8 cellular contexts compared by ENCODE assay signal in genomic region chr14:24678801-24679247, GRCh38. TPM values are rescaled to one million over a fixed set of nuclear protein-coding genes. Genes with fewer than 3 reads are reported as not detected.
DNase-seq lines count a peak whose midpoint lies in the region; ATAC-seq and TF ChIP-seq lines count a peak whose summit lies in the region.

No MANE protein-coding gene starts in this region.

- peak overlapping the region; percentile 84 for H3K4me3 Mint-ChIP-seq in CD8-positive, alpha-beta T cell
- peak overlapping the region; percentile 72 for H3K4me3 Mint-ChIP-seq in activated CD4-positive, alpha-beta T cell treated with anti-CD3 and anti-CD28 coated beads, Interleukin-2, amount 10 ng/mL, durations not matched to agents 7 days and 5 days

- H3K4me1 ChIP-seq in CD8-positive, alpha-beta T cell (ENCODE audit: insufficient read depth, low read length): peaks cover 22% of the 10 kb centered on the region
- peaks cover 17% of the 10 kb centered on the region for H3K4me1 ChIP-seq in lower lobe of right lung

- intact Hi-C loops in CD8-positive, alpha-beta T cell (cut with DNase I, micrococcal nuclease): loop anchor here (1.0 to 10.0 kb wide), 9 partner anchors 14 to 667 kb away; partner anchors contain the start of genes ADCY4 (in 2 of the 2), GZMB (in 2 of the 2), RIPK3 (in 2 of the 2) and SDR39U1 (in 2 of the 2)
- intact Hi-C loops in lower lobe of right lung (cut with DNase I): no loop called here

- CTCF ChIA-PET in CD8-positive, alpha-beta T cell (lab: Charles Lee): interaction anchor here (0.7 to 4.8 kb wide), 12 partner anchors 10 to 75 kb away, joined by 3 to 22 read pairs (median 6); partner anchors contain the start of gene GZMB
- CTCF ChIA-PET in activated CD4-positive, alpha-beta T cell treated with anti-CD3 and anti-CD28 coated beads, Interleukin-2, amount 10 ng/mL, durations not matched to agents 7 days and 5 days (lab: Charles Lee): interaction anchor here (0.7 to 2.0 kb wide), 11 partner anchors 11 to 147 kb away, joined by 3 to 9 read pairs (median 4); partner anchors contain the start of gene GZMB

- no peaks in the 10 kb centered on the region for H3K9me3 ChIP-seq in CD8-positive, alpha-beta T cell (ENCODE audit: low read length)
- H3K9me3 ChIP-seq in lower lobe of right lung: no peaks in the 10 kb centered on the region

- peak; percentile 99 for TF ChIP-seq CTCF in CD8-positive, alpha-beta T cell (IDR thresholded peaks at IDR 0.05)
- peak; percentile 96 for TF ChIP-seq CTCF in lower lobe of right lung (IDR thresholded peaks at IDR 0.05)

- peak overlapping the region; percentile 34 for H3K4me3 ChIP-seq in CD8-positive, alpha-beta T cell (ENCODE audit: low read depth, low read length)
- H3K4me3 ChIP-seq in lower lobe of right lung: peak overlapping the region; percentile 43

- H3K4me1 Mint-ChIP-seq in CD8-positive, alpha-beta T cell (ENCODE audit: low read depth): peaks cover 60% of the 10 kb centered on the region
- peaks cover 63% of the 10 kb centered on the region for H3K4me1 Mint-ChIP-seq in activated CD4-positive, alpha-beta T cell treated with anti-CD3 and anti-CD28 coated beads, Interleukin-2, amount 10 ng/mL, durations not matched to agents 7 days and 5 days

- peak overlapping the region; percentile 78 for H3K27ac Mint-ChIP-seq in CD8-positive, alpha-beta T cell
- peak overlapping the region; percentile 85 for H3K27ac Mint-ChIP-seq in activated CD4-positive, alpha-beta T cell treated with anti-CD3 and anti-CD28 coated beads, Interleukin-2, amount 10 ng/mL, durations not matched to agents 7 days and 5 days

- H3K27me3 ChIP-seq in CD8-positive, alpha-beta T cell (ENCODE audit: insufficient read depth, low read length): no peaks in the 10 kb centered on the region
- no peaks in the 10 kb centered on the region for H3K27me3 ChIP-seq in lower lobe of right lung (ENCODE audit: low read depth)

- ATAC-seq in CD8-positive, alpha-beta T cell: peak; percentile 82
- peak; percentile 68 for ATAC-seq in GM19395 (IDR thresholded peaks at IDR 0.05; ENCODE audit: unreplicated experiment)
- peak; percentile 69 for ATAC-seq in HG03520 (IDR thresholded peaks at IDR 0.05; ENCODE audit: unreplicated experiment)
- ATAC-seq in lower lobe of right lung: peak; percentile 95 to 97

- POLR2A ChIA-PET in CD8-positive, alpha-beta T cell (lab: Charles Lee): interaction anchor here (1.0 kb wide), 1 partner anchor 12 kb away, joined by 3 read pairs; no protein-coding TSS in a partner anchor
- POLR2A ChIA-PET in activated CD4-positive, alpha-beta T cell treated with anti-CD3 and anti-CD28 coated beads, Interleukin-2, amount 10 ng/mL, durations not matched to agents 7 days and 5 days (lab: Charles Lee): no interaction called here

- H3K36me3 Mint-ChIP-seq in CD8-positive, alpha-beta T cell: no peaks in the 10 kb centered on the region
- H3K36me3 Mint-ChIP-seq in activated CD4-positive, alpha-beta T cell treated with anti-CD3 and anti-CD28 coated beads, Interleukin-2, amount 10 ng/mL, durations not matched to agents 7 days and 5 days (ENCODE audit: low read depth): peaks cover 18% of the 10 kb centered on the region

- H3K27me3 Mint-ChIP-seq in CD8-positive, alpha-beta T cell (ENCODE audit: low read depth): no peaks in the 10 kb centered on the region
- H3K27me3 Mint-ChIP-seq in activated CD4-positive, alpha-beta T cell treated with anti-CD3 and anti-CD28 coated beads, Interleukin-2, amount 10 ng/mL, durations not matched to agents 7 days and 5 days: no peaks in the 10 kb centered on the region

- DNase-seq in CD8-positive, alpha-beta T cell: peak; percentile 49 to 83 (median 74)
- DNase-seq in NCI-H526 (lab: John Stamatoyannopoulos, UW): peak; percentile 70 to 86
- peak; percentile 92 for DNase-seq in activated CD4-positive, alpha-beta T cell treated with anti-CD3 and anti-CD28 coated beads, Interleukin-2, amount 10 ng/mL, durations not matched to agents 7 days and 5 days
- peak; percentile 77 to 87 for DNase-seq in dermis microvascular lymphatic vessel endothelial cell (ENCODE audit: low read depth in 2 of 2)
- peak; percentile 61 for DNase-seq in lower lobe of right lung
- DNase-seq in stimulated activated CD8-positive, alpha-beta memory T cell treated with anti-CD3 and anti-CD28 coated beads, Interleukin-12 subunit alpha, Interleukin-12 subunit beta, amount 100 ng/mL, for 1 hour (ENCODE audit: low read depth): peak; percentile 75

- H3K9me3 Mint-ChIP-seq in CD8-positive, alpha-beta T cell: peaks cover 6% of the 10 kb centered on the region
- peaks cover 11% of the 10 kb centered on the region for H3K9me3 Mint-ChIP-seq in activated CD4-positive, alpha-beta T cell treated with anti-CD3 and anti-CD28 coated beads, Interleukin-2, amount 10 ng/mL, durations not matched to agents 7 days and 5 days

- no peak overlapping the region for H3K27ac ChIP-seq in CD8-positive, alpha-beta T cell (ENCODE audit: low read depth, low read length)
- no peak overlapping the region for H3K27ac ChIP-seq in lower lobe of right lung

- no peaks in the 10 kb centered on the region for H3K36me3 ChIP-seq in CD8-positive, alpha-beta T cell (ENCODE audit: insufficient read depth, low read length)
- no peaks in the 10 kb centered on the region for H3K36me3 ChIP-seq in lower lobe of right lung

RNA-seq across cellular contexts. Expression of gene GZMB, which starts 44.8 kb away (rescaled TPM):
- total RNA-seq in CD8-positive, alpha-beta T cell: 1 to 10 TPM; 5.4 to 5.8 TPM
- 100 to 1,000 TPM in 1 of 2 experiments, 10 to 100 TPM in 1; 77.5 to 105 TPM for total RNA-seq in activated CD4-positive, alpha-beta T cell treated with anti-CD3 and anti-CD28 coated beads, Interleukin-2, amount 10 ng/mL, durations not matched to agents 7 days and 5 days
- total RNA-seq in dermis microvascular lymphatic vessel endothelial cell: not detected in 2 replicates
- total RNA-seq in lower lobe of right lung: 7.6 TPM
